1 cellular context compared by ENCODE assay signal in the genomic region with DNA sequence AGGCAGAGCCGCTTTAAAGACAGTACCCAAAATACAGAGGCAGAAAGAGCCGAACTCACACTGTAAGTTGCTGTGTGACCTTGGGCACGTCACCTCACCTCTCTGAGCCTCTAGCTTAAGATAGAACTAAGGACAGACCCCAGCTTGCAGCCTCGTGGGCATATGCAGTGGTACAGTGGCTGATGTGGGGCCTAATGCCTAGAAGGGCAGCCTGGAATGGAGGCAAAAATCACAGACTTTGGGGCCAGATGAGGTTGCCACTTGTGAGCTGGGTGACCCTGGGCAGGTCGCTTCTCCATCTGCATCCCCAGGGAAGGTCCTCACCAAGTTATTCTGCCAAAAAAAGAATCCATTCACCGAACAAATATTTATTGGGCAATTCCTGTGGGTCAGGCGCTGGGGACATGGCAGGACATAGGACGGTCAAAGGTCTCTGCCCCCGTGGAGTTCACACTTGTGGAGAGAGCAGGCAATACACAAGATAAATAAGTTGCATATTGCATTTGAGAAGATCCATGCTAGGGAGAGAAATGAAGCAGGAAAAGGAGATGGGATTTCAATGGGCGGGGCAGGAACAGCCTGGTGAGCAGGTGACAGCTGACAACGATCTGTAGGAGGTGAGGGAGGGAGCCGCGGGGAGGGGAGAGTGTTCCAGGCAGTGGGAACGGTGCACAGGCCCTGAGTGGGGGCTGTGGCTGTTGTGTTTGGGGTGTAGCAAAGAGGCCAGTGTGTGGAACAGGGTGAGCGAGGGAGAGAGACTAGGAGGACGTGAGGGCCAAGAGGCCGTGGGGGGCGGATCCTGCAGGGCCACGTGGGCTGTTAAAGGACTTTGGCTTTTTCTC.
TF ChIP-seq lines count a peak whose summit lies in the region.

No MANE protein-coding gene starts in this region.

TF ChIP-seq in HEK293, 187 proteins besides CTCF, POLR2A, EP300 and RAD21 (continued from another document and continues in another):
- TF ChIP-seq, protein P1, sequence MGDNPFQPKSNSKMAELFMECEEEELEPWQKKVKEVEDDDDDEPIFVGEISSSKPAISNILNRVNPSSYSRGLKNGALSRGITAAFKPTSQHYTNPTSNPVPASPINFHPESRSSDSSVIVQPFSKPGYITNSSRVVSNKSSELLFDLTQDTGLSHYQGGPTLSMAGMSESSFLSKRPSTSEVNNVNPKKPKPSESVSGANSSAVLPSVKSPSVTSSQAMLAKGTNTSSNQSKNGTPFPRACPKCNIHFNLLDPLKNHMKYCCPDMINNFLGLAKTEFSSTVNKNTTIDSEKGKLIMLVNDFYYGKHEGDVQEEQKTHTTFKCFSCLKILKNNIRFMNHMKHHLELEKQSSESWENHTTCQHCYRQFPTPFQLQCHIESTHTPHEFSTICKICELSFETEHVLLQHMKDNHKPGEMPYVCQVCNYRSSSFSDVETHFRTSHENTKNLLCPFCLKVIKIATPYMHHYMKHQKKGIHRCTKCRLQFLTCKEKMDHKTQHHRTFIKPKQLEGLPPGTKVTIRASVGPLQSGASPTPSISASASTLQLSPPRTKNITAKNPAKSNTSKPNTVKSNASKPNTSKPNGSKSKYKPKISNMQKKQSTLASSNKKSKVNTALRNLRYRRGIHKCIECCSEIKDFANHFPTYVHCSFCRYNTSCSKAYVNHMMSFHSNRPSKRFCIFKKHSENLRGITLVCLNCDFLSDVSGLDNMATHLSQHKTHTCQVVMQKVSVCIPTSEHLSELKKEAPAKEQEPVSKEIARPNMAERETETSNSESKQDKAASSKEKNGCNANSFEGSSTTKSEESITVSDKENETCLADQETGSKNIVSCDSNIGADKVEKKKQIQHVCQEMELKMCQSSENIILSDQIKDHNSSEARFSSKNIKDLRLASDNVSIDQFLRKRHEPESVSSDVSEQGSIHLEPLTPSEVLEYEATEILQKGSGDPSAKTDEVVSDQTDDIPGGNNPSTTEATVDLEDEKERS (tag by site-specific recombination; IDR thresholded peaks at IDR 0.05) = no peak
- TF ChIP-seq ZNF302 (tag by site-specific recombination; IDR thresholded peaks at IDR 0.05; ENCODE audit: low read depth) (no peak), ZNF837 (tag by site-specific recombination; IDR thresholded peaks at IDR 0.05) (no peak), KLF1 (tag by site-specific recombination; IDR thresholded peaks at IDR 0.05) (peak; percentile 73), ZNF433 (tag by site-specific recombination; IDR thresholded peaks at IDR 0.05; ENCODE audit: low read depth) (no peak), SP7 (tag by site-specific recombination; IDR thresholded peaks at IDR 0.05) (0 out of 2 replicates have a peak, but pooled peaks have one; percentile 12), ZNF133 (tag by site-specific recombination; IDR thresholded peaks at IDR 0.05) (no peak), ZNF19 (tag by site-specific recombination; IDR thresholded peaks at IDR 0.05; ENCODE audit: low read depth) (no peak), ZNF214 (tag by site-specific recombination; IDR thresholded peaks at IDR 0.05; ENCODE audit: borderline replicate concordance) (no peak), KLF16 (tag by site-specific recombination; IDR thresholded peaks at IDR 0.05) (no peak), ZNF292 (tag by site-specific recombination; IDR thresholded peaks at IDR 0.05; ENCODE audit: borderline replicate concordance, low read depth) (no peak), ZFHX2 (tag by site-specific recombination; conservative IDR thresholded peaks at IDR 0.05) (peak; percentile 81), ZNF623 (tag by site-specific recombination; IDR thresholded peaks at IDR 0.05) (no peak), SCRT2 (tag by site-specific recombination; IDR thresholded peaks at IDR 0.05) (no peak), ZNF654 (tag by site-specific recombination; IDR thresholded peaks at IDR 0.05; ENCODE audit: low read depth) (no peak), ZNF677 (tag by site-specific recombination; IDR thresholded peaks at IDR 0.05) (no peak), ZSCAN30 (tag by site-specific recombination; IDR thresholded peaks at IDR 0.05) (no peak), IKZF3 (tag by site-specific recombination; IDR thresholded peaks at IDR 0.05) (no peak), SP3 (tag by site-specific recombination; IDR thresholded peaks at IDR 0.05) (no peak), ZNF624 (tag by site-specific recombination; IDR thresholded peaks at IDR 0.05) (no peak), ZNF121 (tag by site-specific recombination; IDR thresholded peaks at IDR 0.05) (no peak), ZNF560 (tag by site-specific recombination; IDR thresholded peaks at IDR 0.05; ENCODE audit: borderline replicate concordance) (no peak), ZNF600 (tag by site-specific recombination; IDR thresholded peaks at IDR 0.05) (no peak), TRIM28 (IDR thresholded peaks at IDR 0.05; ENCODE audit: borderline replicate concordance, low read length) (no peak), ZFP37 (tag by site-specific recombination; IDR thresholded peaks at IDR 0.05) (no peak), PRDM1 (tag by site-specific recombination; IDR thresholded peaks at IDR 0.05) (no peak), BCL11A (tag by site-specific recombination; IDR thresholded peaks at IDR 0.05; ENCODE audit: low read depth) (no peak), ZXDB (tag by site-specific recombination; IDR thresholded peaks at IDR 0.05) (no peak), ZNF830 (tag by site-specific recombination; IDR thresholded peaks at IDR 0.05; ENCODE audit: low read depth) (no peak), ZBTB17 (tag by site-specific recombination; IDR thresholded peaks at IDR 0.05) (peak; percentile 66), ZNF843 (tag by site-specific recombination; IDR thresholded peaks at IDR 0.05) (no peak)
- TF ChIP-seq, protein P2, sequence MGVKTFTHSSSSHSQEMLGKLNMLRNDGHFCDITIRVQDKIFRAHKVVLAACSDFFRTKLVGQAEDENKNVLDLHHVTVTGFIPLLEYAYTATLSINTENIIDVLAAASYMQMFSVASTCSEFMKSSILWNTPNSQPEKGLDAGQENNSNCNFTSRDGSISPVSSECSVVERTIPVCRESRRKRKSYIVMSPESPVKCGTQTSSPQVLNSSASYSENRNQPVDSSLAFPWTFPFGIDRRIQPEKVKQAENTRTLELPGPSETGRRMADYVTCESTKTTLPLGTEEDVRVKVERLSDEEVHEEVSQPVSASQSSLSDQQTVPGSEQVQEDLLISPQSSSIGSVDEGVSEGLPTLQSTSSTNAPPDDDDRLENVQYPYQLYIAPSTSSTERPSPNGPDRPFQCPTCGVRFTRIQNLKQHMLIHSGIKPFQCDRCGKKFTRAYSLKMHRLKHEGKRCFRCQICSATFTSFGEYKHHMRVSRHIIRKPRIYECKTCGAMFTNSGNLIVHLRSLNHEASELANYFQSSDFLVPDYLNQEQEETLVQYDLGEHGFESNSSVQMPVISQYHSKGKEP (tag by site-specific recombination; IDR thresholded peaks at IDR 0.05) = no peak
- TF ChIP-seq, protein P3, sequence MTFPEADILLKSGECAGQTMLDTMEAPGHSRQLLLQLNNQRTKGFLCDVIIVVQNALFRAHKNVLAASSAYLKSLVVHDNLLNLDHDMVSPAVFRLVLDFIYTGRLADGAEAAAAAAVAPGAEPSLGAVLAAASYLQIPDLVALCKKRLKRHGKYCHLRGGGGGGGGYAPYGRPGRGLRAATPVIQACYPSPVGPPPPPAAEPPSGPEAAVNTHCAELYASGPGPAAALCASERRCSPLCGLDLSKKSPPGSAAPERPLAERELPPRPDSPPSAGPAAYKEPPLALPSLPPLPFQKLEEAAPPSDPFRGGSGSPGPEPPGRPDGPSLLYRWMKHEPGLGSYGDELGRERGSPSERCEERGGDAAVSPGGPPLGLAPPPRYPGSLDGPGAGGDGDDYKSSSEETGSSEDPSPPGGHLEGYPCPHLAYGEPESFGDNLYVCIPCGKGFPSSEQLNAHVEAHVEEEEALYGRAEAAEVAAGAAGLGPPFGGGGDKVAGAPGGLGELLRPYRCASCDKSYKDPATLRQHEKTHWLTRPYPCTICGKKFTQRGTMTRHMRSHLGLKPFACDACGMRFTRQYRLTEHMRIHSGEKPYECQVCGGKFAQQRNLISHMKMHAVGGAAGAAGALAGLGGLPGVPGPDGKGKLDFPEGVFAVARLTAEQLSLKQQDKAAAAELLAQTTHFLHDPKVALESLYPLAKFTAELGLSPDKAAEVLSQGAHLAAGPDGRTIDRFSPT (tag by site-specific recombination; IDR thresholded peaks at IDR 0.05) = no peak
- TF ChIP-seq, protein P4, sequence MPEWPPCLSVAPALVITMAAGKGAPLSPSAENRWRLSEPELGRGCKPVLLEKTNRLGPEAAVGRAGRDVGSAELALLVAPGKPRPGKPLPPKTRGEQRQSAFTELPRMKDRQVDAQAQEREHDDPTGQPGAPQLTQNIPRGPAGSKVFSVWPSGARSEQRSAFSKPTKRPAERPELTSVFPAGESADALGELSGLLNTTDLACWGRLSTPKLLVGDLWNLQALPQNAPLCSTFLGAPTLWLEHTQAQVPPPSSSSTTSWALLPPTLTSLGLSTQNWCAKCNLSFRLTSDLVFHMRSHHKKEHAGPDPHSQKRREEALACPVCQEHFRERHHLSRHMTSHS (tag by site-specific recombination; IDR thresholded peaks at IDR 0.05) = no peak
- TF ChIP-seq, protein P5, sequence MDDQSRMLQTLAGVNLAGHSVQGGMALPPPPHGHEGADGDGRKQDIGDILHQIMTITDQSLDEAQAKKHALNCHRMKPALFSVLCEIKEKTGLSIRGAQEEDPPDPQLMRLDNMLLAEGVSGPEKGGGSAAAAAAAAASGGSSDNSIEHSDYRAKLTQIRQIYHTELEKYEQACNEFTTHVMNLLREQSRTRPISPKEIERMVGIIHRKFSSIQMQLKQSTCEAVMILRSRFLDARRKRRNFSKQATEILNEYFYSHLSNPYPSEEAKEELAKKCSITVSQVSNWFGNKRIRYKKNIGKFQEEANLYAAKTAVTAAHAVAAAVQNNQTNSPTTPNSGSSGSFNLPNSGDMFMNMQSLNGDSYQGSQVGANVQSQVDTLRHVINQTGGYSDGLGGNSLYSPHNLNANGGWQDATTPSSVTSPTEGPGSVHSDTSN (CRISPR knock-in tag; IDR thresholded peaks at IDR 0.05) = no peak
- TF ChIP-seq, protein P6, sequence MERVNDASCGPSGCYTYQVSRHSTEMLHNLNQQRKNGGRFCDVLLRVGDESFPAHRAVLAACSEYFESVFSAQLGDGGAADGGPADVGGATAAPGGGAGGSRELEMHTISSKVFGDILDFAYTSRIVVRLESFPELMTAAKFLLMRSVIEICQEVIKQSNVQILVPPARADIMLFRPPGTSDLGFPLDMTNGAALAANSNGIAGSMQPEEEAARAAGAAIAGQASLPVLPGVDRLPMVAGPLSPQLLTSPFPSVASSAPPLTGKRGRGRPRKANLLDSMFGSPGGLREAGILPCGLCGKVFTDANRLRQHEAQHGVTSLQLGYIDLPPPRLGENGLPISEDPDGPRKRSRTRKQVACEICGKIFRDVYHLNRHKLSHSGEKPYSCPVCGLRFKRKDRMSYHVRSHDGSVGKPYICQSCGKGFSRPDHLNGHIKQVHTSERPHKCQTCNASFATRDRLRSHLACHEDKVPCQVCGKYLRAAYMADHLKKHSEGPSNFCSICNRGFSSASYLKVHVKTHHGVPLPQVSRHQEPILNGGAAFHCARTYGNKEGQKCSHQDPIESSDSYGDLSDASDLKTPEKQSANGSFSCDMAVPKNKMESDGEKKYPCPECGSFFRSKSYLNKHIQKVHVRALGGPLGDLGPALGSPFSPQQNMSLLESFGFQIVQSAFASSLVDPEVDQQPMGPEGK (tag by site-specific recombination; IDR thresholded peaks at IDR 0.05) = 0 out of 2 replicates have a peak, but pooled peaks have one; percentile 18
- TF ChIP-seq, protein P7, sequence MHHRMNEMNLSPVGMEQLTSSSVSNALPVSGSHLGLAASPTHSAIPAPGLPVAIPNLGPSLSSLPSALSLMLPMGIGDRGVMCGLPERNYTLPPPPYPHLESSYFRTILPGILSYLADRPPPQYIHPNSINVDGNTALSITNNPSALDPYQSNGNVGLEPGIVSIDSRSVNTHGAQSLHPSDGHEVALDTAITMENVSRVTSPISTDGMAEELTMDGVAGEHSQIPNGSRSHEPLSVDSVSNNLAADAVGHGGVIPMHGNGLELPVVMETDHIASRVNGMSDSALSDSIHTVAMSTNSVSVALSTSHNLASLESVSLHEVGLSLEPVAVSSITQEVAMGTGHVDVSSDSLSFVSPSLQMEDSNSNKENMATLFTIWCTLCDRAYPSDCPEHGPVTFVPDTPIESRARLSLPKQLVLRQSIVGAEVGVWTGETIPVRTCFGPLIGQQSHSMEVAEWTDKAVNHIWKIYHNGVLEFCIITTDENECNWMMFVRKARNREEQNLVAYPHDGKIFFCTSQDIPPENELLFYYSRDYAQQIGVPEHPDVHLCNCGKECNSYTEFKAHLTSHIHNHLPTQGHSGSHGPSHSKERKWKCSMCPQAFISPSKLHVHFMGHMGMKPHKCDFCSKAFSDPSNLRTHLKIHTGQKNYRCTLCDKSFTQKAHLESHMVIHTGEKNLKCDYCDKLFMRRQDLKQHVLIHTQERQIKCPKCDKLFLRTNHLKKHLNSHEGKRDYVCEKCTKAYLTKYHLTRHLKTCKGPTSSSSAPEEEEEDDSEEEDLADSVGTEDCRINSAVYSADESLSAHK (tag by site-specific recombination; IDR thresholded peaks at IDR 0.05) = no peak
- TF ChIP-seq, protein P8, sequence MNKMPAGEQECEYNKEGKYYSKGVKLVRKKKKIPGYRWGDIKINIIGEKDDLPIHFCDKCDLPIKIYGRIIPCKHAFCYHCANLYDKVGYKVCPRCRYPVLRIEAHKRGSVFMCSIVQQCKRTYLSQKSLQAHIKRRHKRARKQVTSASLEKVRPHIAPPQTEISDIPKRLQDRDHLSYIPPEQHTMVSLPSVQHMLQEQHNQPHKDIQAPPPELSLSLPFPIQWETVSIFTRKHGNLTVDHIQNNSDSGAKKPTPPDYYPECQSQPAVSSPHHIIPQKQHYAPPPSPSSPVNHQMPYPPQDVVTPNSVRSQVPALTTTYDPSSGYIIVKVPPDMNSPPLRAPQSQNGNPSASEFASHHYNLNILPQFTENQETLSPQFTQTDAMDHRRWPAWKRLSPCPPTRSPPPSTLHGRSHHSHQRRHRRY (tag by site-specific recombination; IDR thresholded peaks at IDR 0.05) = no peak
- TF ChIP-seq, protein P9, sequence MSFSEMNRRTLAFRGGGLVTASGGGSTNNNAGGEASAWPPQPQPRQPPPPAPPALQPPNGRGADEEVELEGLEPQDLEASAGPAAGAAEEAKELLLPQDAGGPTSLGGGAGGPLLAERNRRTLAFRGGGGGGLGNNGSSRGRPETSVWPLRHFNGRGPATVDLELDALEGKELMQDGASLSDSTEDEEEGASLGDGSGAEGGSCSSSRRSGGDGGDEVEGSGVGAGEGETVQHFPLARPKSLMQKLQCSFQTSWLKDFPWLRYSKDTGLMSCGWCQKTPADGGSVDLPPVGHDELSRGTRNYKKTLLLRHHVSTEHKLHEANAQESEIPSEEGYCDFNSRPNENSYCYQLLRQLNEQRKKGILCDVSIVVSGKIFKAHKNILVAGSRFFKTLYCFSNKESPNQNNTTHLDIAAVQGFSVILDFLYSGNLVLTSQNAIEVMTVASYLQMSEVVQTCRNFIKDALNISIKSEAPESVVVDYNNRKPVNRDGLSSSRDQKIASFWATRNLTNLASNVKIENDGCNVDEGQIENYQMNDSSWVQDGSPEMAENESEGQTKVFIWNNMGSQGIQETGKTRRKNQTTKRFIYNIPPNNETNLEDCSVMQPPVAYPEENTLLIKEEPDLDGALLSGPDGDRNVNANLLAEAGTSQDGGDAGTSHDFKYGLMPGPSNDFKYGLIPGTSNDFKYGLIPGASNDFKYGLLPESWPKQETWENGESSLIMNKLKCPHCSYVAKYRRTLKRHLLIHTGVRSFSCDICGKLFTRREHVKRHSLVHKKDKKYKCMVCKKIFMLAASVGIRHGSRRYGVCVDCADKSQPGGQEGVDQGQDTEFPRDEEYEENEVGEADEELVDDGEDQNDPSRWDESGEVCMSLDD (tag by site-specific recombination; IDR thresholded peaks at IDR 0.05) = no peak
